22 cellular contexts compared by ENCODE assay signal in genomic region chr11:113148652-113149051, GRCh38.
"Had no signal": no experiment of that assay in that cellular context is flagged by ENCODE, and none has a peak within 500 bp of the region (broad histone marks: within the 10 kb centered on the region; RNA-seq: fewer than 3 reads in every experiment).

No MANE protein-coding gene starts in this region.

- H3K9me3 ChIP-seq: right lobe of liver, SK-N-SH, thyroid gland, upper lobe of left lung had no signal

- FAIRE-seq: keratinocyte had no signal

- H3K4me1 Mint-ChIP-seq: naive thymus-derived CD4-positive, alpha-beta T cell had no signal

- ATAC-seq: activated CD8-positive, alpha-beta T cell treated with anti-CD3 and anti-CD28 coated beads for 36 hours; activated naive CD4-positive, alpha-beta T cell treated with anti-CD3 and anti-CD28 coated beads, Interleukin-2, amount 50 U/mL, for 72 hours; esophagus mucosa; left colon; naive thymus-derived CD4-positive, alpha-beta T cell; right lobe of liver; stimulated activated naive CD8-positive, alpha-beta T cell treated with anti-CD3 and anti-CD28 coated beads, Interleukin-15, Interleukin-2, amounts not matched to agents 100 U/mL and 50 U/mL, for 24 hours had no signal

- H3K27ac Mint-ChIP-seq: activated CD8-positive, alpha-beta T cell treated with anti-CD3 and anti-CD28 coated beads for 36 hours; activated naive CD4-positive, alpha-beta T cell treated with anti-CD3 and anti-CD28 coated beads, Interleukin-2, amount 50 U/mL, for 72 hours; activated T-helper 2 cell treated with anti-CD3 and anti-CD28 coated beads, Interferon-gamma antibody, Interleukin-2, Interleukin-4, amounts not matched to agents 10 μg/mL and 5 μg/mL and 100 μg/mL, durations not matched to agents 14 hours and 24 hours and 36 hours; endodermal cell; mesothelial cell of epicardium; naive thymus-derived CD4-positive, alpha-beta T cell had no signal

- H3K27ac ChIP-seq: hepatocyte, right lobe of liver, thyroid gland, upper lobe of left lung had no signal

- H3K36me3 Mint-ChIP-seq: activated naive CD4-positive, alpha-beta T cell treated with anti-CD3 and anti-CD28 coated beads, Interleukin-2, amount 50 U/mL, for 72 hours; mesothelial cell of epicardium; naive thymus-derived CD4-positive, alpha-beta T cell had no signal

- DNase-seq: activated CD4-positive, alpha-beta T cell treated with anti-CD3 and anti-CD28 coated beads for 1 hour; activated CD4-positive, alpha-beta T cell treated with anti-CD3 and anti-CD28 coated beads, Interleukin-2, amount 50 U/mL, for 1 hour; activated CD8-positive, alpha-beta T cell treated with anti-CD3 and anti-CD28 coated beads for 36 hours; activated T-cell treated with anti-CD3 and anti-CD28 coated beads, Interleukin-2, amount 50 U/mL, for 48 hours; endodermal cell; foreskin fibroblast; left colon; mammary epithelial cell; naive thymus-derived CD4-positive, alpha-beta T cell; right lobe of liver; SK-N-SH; stimulated activated CD4-positive, alpha-beta T cell treated with anti-CD3 and anti-CD28 coated beads, Interleukin-2, amount 100 ng/mL, for 48 hours; stimulated activated naive CD8-positive, alpha-beta T cell treated with anti-CD3 and anti-CD28 coated beads, Interleukin-15, Interleukin-2, amounts not matched to agents 100 U/mL and 50 U/mL, for 24 hours; T-helper 2 cell; thyroid gland had no signal

- H3K4me3 ChIP-seq: hepatocyte, right lobe of liver, thyroid gland, upper lobe of left lung had no signal

- H3K36me3 ChIP-seq: right lobe of liver, thyroid gland, upper lobe of left lung had no signal

- H3K4me1 ChIP-seq: right lobe of liver, thyroid gland, upper lobe of left lung had no signal

- H3K9me3 Mint-ChIP-seq: activated CD8-positive, alpha-beta T cell treated with anti-CD3 and anti-CD28 coated beads for 36 hours; activated naive CD4-positive, alpha-beta T cell treated with anti-CD3 and anti-CD28 coated beads, Interleukin-2, amount 50 U/mL, for 72 hours; activated T-helper 2 cell treated with anti-CD3 and anti-CD28 coated beads, Interferon-gamma antibody, Interleukin-2, Interleukin-4, amounts not matched to agents 10 μg/mL and 5 μg/mL and 100 μg/mL, durations not matched to agents 14 hours and 24 hours and 36 hours; endodermal cell; mesothelial cell of epicardium had no signal

- H3K27me3 ChIP-seq: hepatocyte, right lobe of liver, thyroid gland, upper lobe of left lung had no signal

- H3K4me3 Mint-ChIP-seq: activated CD8-positive, alpha-beta T cell treated with anti-CD3 and anti-CD28 coated beads for 36 hours; endodermal cell; mesothelial cell of epicardium; naive thymus-derived CD4-positive, alpha-beta T cell had no signal
